Comparison of ENCODE assay signal across 7 cellular contexts in the genomic region with DNA sequence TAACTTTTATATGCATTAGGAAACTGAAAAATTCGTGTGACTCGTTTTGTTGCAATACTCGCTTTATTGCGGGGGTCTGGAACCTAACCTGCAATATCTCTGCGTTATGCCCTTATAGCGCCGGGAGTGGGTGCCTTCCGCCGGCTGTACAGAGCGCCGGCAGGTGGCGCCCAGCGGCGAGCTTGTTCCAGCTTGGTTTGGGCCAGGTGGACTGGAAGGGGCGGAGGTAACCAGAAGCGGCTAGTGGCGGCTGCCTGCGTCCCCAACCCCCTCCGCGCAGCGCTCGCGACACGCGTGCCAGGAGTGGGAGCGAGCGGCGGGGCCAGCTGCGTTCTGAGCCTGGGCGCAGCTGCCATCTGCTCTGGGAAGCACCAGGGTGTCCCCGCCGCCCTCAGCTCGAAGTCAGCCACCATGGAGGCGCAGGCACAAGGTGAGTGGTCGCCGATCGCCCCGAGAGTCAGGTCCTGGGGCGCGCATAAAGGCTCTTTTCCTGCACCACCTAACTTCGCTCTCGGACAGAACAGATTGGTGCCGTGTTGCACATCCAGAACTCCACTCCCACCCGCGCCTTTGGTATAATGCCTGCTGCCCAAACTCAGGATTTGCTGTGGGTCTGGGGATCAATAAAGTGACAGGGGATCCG. TPM values are rescaled to one million over a fixed set of nuclear protein-coding genes. Genes with fewer than 3 reads are reported as not detected.
A peak's percentile ranks its signal among the peaks of the same experiment; 100 is the strongest.
DNase-seq lines count a peak whose midpoint lies in the region; ATAC-seq and TF ChIP-seq lines count a peak whose summit lies in the region.

A gene with protein sequence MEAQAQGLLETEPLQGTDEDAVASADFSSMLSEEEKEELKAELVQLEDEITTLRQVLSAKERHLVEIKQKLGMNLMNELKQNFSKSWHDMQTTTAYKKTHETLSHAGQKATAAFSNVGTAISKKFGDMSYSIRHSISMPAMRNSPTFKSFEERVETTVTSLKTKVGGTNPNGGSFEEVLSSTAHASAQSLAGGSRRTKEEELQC (plus strand): TSS at position 233 of the 643 bp plus-strand sequence. CDS start 179 bp downstream, at position 412.

- TF ChIP-seq CTCF in WTC11 (IDR thresholded peaks at IDR 0.05) (peak; percentile 52; the same call in 1 of the 2 replicates), spleen (IDR thresholded peaks at IDR 0.05 in 8 of 11, conservative IDR thresholded peaks at IDR 0.05 in 3 of 11) (peak in 10 of 11 experiments; percentile 19 to 83 (median 64))

- intact Hi-C loops in spleen (cut with DNase I; ENCODE audit: low total_unique reads): loop anchor here (10.0 kb wide), 1 partner anchor 611 kb away; no protein-coding TSS in a partner anchor

- H3K9me3 Mint-ChIP-seq in WTC11: no peaks in the 10 kb centered on the region; the same call in 1 of the 2 replicates

- H3K27me3 ChIP-seq in spleen (replicated peaks in 1 of 7): peaks cover 0 to 51% (median 15%) of the 10 kb centered on the region in 7 donors

- peaks cover 47% of the 10 kb centered on the region for H3K27me3 Mint-ChIP-seq in WTC11 (ENCODE audit: low read depth)

- H3K9me3 ChIP-seq in spleen: no peaks in the 10 kb centered on the region

- peak; percentile 82 for ATAC-seq in GM18508 (IDR thresholded peaks at IDR 0.05; ENCODE audit: insufficient read depth, unreplicated experiment)
- peak; percentile 99 for ATAC-seq in HG02970 (IDR thresholded peaks at IDR 0.05; ENCODE audit: low FRiP score, unreplicated experiment)
- ATAC-seq in WTC11: peak; percentile 90

- DNase-seq in NCI-H2081 treated with DMSO at 0.1 percent for 48 hours (lab: John Stamatoyannopoulos, UW) (peak; percentile 40), WTC11 (ENCODE audit: low spot score) (peak; percentile 83), cerebellar cortex (ENCODE audit: low spot score) (peak; percentile 76), islet precursor cell (peak; percentile 92), spleen (peak; percentile 91)

- peaks cover 25% of the 10 kb centered on the region for H3K4me1 Mint-ChIP-seq in WTC11

- CTCF ChIA-PET in WTC11 (lab: Charles Lee): interaction anchor here (0.6 to 2.1 kb wide), 26 partner anchors 10 to 637 kb away, joined by 3 to 10 read pairs (median 4); partner anchors contain the start of genes NCOA7 and RNF217

- no peak for TF ChIP-seq POLR2A in spleen (IDR thresholded peaks at IDR 0.05)

- H3K36me3 ChIP-seq in spleen: no peaks in the 10 kb centered on the region

- no peak within 1 kb of the TSS for H3K27ac Mint-ChIP-seq in WTC11

- 1 to 2% (median 1%) methylated on average over 27 to 46 of the region's 46 CpGs for WGBS in spleen, 5 donors

- peaks cover 0 to 20% (median 18%) of the 10 kb centered on the region in 6 donors for H3K4me1 ChIP-seq in spleen

- H3K4me3 Mint-ChIP-seq in WTC11: peak within 1 kb of the TSS; percentile 83

- no peaks in the 10 kb centered on the region for H3K36me3 Mint-ChIP-seq in WTC11

- POLR2A ChIA-PET in WTC11 (lab: Charles Lee): no interaction called here

- H3K27ac ChIP-seq in spleen: peak within 1 kb of the TSS in 1 of 8 donors; percentile 36

- H3K4me3 ChIP-seq in spleen: peak within 1 kb of the TSS; percentile 3 to 71 (median 52)

TF ChIP-seq in WTC11, 78 proteins besides CTCF, POLR2A, EP300 and RAD21 (continues in another document):
- TF ChIP-seq ATF1 (CRISPR knock-in tag; IDR thresholded peaks at IDR 0.05) (no peak), FOXP1 (CRISPR knock-in tag; IDR thresholded peaks at IDR 0.05; ENCODE audit: borderline replicate concordance) (no peak; the same call in 1 of the 2 replicates), OVOL2 (CRISPR knock-in tag; IDR thresholded peaks at IDR 0.05; ENCODE audit: borderline replicate concordance) (no peak), NR3C1 (CRISPR knock-in tag; conservative IDR thresholded peaks at IDR 0.05; ENCODE audit: low read depth) (no peak), PRRX2 (CRISPR knock-in tag; IDR thresholded peaks at IDR 0.05) (peak; percentile 83; the same call in 1 of the 2 replicates), CREB1 (CRISPR knock-in tag; IDR thresholded peaks at IDR 0.05) (no peak), TEAD1 (CRISPR knock-in tag; IDR thresholded peaks at IDR 0.05) (0 out of 2 replicates have a peak, but pooled peaks have one; percentile 32), GRHL2 (CRISPR knock-in tag; IDR thresholded peaks at IDR 0.05; ENCODE audit: insufficient replicate concordance, severe bottlenecking) (no peak), MYBL2 (CRISPR knock-in tag; IDR thresholded peaks at IDR 0.05) (peak; percentile 65; the same call in 1 of the 2 replicates), CBFB (CRISPR knock-in tag; IDR thresholded peaks at IDR 0.05; ENCODE audit: low read depth) (no peak), ATF3 (CRISPR knock-in tag; conservative IDR thresholded peaks at IDR 0.05) (no peak), MXD4 (CRISPR knock-in tag; IDR thresholded peaks at IDR 0.05; ENCODE audit: borderline replicate concordance) (peak; percentile 12; the same call in 1 of the 2 replicates)
- TF ChIP-seq, protein P1, sequence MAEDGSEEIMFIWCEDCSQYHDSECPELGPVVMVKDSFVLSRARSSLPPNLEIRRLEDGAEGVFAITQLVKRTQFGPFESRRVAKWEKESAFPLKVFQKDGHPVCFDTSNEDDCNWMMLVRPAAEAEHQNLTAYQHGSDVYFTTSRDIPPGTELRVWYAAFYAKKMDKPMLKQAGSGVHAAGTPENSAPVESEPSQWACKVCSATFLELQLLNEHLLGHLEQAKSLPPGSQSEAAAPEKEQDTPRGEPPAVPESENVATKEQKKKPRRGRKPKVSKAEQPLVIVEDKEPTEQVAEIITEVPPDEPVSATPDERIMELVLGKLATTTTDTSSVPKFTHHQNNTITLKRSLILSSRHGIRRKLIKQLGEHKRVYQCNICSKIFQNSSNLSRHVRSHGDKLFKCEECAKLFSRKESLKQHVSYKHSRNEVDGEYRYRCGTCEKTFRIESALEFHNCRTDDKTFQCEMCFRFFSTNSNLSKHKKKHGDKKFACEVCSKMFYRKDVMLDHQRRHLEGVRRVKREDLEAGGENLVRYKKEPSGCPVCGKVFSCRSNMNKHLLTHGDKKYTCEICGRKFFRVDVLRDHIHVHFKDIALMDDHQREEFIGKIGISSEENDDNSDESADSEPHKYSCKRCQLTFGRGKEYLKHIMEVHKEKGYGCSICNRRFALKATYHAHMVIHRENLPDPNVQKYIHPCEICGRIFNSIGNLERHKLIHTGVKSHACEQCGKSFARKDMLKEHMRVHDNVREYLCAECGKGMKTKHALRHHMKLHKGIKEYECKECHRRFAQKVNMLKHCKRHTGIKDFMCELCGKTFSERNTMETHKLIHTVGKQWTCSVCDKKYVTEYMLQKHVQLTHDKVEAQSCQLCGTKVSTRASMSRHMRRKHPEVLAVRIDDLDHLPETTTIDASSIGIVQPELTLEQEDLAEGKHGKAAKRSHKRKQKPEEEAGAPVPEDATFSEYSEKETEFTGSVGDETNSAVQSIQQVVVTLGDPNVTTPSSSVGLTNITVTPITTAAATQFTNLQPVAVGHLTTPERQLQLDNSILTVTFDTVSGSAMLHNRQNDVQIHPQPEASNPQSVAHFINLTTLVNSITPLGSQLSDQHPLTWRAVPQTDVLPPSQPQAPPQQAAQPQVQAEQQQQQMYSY (CRISPR knock-in tag; IDR thresholded peaks at IDR 0.05): no peak
- TF ChIP-seq, protein P2, sequence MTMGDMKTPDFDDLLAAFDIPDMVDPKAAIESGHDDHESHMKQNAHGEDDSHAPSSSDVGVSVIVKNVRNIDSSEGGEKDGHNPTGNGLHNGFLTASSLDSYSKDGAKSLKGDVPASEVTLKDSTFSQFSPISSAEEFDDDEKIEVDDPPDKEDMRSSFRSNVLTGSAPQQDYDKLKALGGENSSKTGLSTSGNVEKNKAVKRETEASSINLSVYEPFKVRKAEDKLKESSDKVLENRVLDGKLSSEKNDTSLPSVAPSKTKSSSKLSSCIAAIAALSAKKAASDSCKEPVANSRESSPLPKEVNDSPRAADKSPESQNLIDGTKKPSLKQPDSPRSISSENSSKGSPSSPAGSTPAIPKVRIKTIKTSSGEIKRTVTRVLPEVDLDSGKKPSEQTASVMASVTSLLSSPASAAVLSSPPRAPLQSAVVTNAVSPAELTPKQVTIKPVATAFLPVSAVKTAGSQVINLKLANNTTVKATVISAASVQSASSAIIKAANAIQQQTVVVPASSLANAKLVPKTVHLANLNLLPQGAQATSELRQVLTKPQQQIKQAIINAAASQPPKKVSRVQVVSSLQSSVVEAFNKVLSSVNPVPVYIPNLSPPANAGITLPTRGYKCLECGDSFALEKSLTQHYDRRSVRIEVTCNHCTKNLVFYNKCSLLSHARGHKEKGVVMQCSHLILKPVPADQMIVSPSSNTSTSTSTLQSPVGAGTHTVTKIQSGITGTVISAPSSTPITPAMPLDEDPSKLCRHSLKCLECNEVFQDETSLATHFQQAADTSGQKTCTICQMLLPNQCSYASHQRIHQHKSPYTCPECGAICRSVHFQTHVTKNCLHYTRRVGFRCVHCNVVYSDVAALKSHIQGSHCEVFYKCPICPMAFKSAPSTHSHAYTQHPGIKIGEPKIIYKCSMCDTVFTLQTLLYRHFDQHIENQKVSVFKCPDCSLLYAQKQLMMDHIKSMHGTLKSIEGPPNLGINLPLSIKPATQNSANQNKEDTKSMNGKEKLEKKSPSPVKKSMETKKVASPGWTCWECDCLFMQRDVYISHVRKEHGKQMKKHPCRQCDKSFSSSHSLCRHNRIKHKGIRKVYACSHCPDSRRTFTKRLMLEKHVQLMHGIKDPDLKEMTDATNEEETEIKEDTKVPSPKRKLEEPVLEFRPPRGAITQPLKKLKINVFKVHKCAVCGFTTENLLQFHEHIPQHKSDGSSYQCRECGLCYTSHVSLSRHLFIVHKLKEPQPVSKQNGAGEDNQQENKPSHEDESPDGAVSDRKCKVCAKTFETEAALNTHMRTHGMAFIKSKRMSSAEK (CRISPR knock-in tag; IDR thresholded peaks at IDR 0.05; ENCODE audit: borderline replicate concordance): peak; percentile 76; the same call in 1 of the 2 replicates
- TF ChIP-seq, protein P3, sequence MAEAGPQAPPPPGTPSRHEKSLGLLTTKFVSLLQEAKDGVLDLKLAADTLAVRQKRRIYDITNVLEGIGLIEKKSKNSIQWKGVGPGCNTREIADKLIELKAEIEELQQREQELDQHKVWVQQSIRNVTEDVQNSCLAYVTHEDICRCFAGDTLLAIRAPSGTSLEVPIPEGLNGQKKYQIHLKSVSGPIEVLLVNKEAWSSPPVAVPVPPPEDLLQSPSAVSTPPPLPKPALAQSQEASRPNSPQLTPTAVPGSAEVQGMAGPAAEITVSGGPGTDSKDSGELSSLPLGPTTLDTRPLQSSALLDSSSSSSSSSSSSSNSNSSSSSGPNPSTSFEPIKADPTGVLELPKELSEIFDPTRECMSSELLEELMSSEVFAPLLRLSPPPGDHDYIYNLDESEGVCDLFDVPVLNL (CRISPR knock-in tag; IDR thresholded peaks at IDR 0.05; ENCODE audit: borderline replicate concordance, low read depth): no peak

RNA-seq across cellular contexts. Expression of the gene that starts here (rescaled TPM):
- total RNA-seq in WTC11 (2021) (12.4 to 17.7 TPM (median 15.0 TPM) in 3 replicates), spleen (1 to 10 TPM; 2.5 to 9.1 (median 4.7) TPM)
- 1 to 10 TPM in 2 of 3 donors, under 1 TPM in 1; 0.80 to 3.0 (median 2.0) TPM for polyA plus RNA-seq in spleen

Comparison
In these comparisons a context has a peak if more than half of its experiments do, and no peak if none do; other contexts are left out.
1. DNase-seq: peak in every context shown above with its lines; median percentile 92 in islet precursor cell; 91 in spleen; 83 in WTC11; 76 in cerebellar cortex; 40 in NCI-H2081 treated with DMSO at 0.1 percent for 48 hours.